In the genomic region with DNA sequence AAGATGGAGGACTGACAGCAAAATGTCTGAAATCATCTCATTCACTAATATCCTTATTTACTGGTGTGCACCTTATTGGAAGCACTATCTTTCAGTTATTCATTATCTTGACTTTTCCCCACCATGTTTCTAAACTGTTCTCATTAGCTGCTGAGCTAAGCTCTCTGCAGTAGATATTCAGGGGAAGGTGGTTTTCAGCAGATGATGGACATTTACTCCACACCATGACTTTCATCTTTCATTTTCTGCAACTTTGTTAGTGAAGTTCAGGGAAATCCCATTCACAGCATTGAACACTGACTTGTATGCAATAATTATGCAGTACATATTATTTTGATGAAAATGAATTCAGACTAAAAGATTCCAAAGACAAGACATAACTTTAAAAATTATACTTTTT, we compare ENCODE assay signal across 25 cellular contexts.
"Had no signal": no experiment of that assay in that cellular context is flagged by ENCODE, and none has a peak within 500 bp of the region (broad histone marks: within the 10 kb centered on the region; RNA-seq: fewer than 3 reads in every experiment).

No MANE protein-coding gene starts in this region.

- FAIRE-seq: endothelial cell of umbilical vein, frontal cortex, kidney had no signal

- ATAC-seq: foreskin keratinocyte; gastroesophageal sphincter; heart left ventricle; left colon; left lobe of liver; lower lobe of right lung; mucosa of descending colon; naive thymus-derived CD8-positive, alpha-beta T cell had no signal

- H3K79me2 ChIP-seq: hepatocyte had no signal

- H3K4me1 ChIP-seq: esophagus muscularis mucosa, foreskin keratinocyte, gastroesophageal sphincter, heart left ventricle, left ventricle myocardium inferior, lower lobe of right lung had no signal

- H3K4me3 ChIP-seq: coronary artery, dorsolateral prefrontal cortex, esophagus muscularis mucosa, gastroesophageal sphincter, heart left ventricle, hepatocyte, left ventricle myocardium inferior, lower lobe of right lung, mucosa of descending colon had no signal

- H3K27ac ChIP-seq: coronary artery, dorsolateral prefrontal cortex, esophagus muscularis mucosa, foreskin keratinocyte, gastroesophageal sphincter, heart left ventricle, hepatocyte, left ventricle myocardium inferior, lower lobe of right lung had no signal

- H3K9me3 ChIP-seq: esophagus muscularis mucosa, gastroesophageal sphincter, heart left ventricle, lower lobe of right lung, mucosa of descending colon had no signal

- DNase-seq: dermis blood vessel endothelial cell; dorsolateral prefrontal cortex; effector CD4-positive, alpha-beta T cell; effector memory CD4-positive, alpha-beta T cell; foreskin keratinocyte; heart left ventricle; hypothalamus; immature natural killer cell; islet precursor cell; kidney; kidney glomerular epithelial cell; left colon; left ventricle myocardium inferior; lower lobe of right lung; mesenchymal stem cell; mucosa of descending colon; naive B cell; naive thymus-derived CD8-positive, alpha-beta T cell had no signal

- H2AFZ ChIP-seq: hepatocyte had no signal

- H3K27me3 ChIP-seq: esophagus muscularis mucosa, foreskin keratinocyte, gastroesophageal sphincter, heart left ventricle, hepatocyte had no signal

- H3K4me2 ChIP-seq: hepatocyte had no signal

- H3K36me3 ChIP-seq: esophagus muscularis mucosa, gastroesophageal sphincter, heart left ventricle, left ventricle myocardium inferior, lower lobe of right lung had no signal
